24 cellular contexts compared by ENCODE assay signal in genomic region chr1:208150810-208151458, GRCh38.
DNase-seq lines count a peak whose midpoint lies in the region; ATAC-seq and TF ChIP-seq lines count a peak whose summit lies in the region.
"Had no signal": no experiment of that assay in that cellular context is flagged by ENCODE, and none has a peak within 500 bp of the region (broad histone marks: within the 10 kb centered on the region; RNA-seq: fewer than 3 reads in every experiment).

No MANE protein-coding gene starts in this region.

- no peak for TF ChIP-seq POLR2A in gastroesophageal sphincter (IDR thresholded peaks at IDR 0.05)

- no peak overlapping the region for H4K8ac ChIP-seq in neuronal stem cell (ENCODE audit: low read depth, low read length)

- intact Hi-C loops in heart right ventricle (cut with DNase I) (loop anchor here in 1 of 10 donors (5.0 kb wide), 1 partner anchor 36 kb away; no protein-coding TSS in a partner anchor), cardiac septum (cut with DNase I) (no loop called here), upper lobe of right lung (cut with DNase I) (no loop called here)

- TF ChIP-seq EP300 in gastroesophageal sphincter (IDR thresholded peaks at IDR 0.05): no peak

- peak overlapping the region; percentile 27 for H2AFZ ChIP-seq in neuronal stem cell (ENCODE audit: low read length)
- H2AFZ ChIP-seq: parathyroid adenoma had no signal

- H2BK15ac ChIP-seq in neuronal stem cell (ENCODE audit: low read length): no peak overlapping the region

- TF ChIP-seq CTCF in heart right ventricle (IDR thresholded peaks at IDR 0.05) (no peak), gastroesophageal sphincter (IDR thresholded peaks at IDR 0.05) (no peak), upper lobe of right lung (IDR thresholded peaks at IDR 0.05) (no peak)

- no peak for DNase-seq in heart right ventricle
- DNase-seq in cardiac septum (ENCODE audit: low spot score): no peak
- DNase-seq in neuronal stem cell (ENCODE audit: low spot score): no peak
- no peak for DNase-seq in upper lobe of right lung
- DNase-seq: activated CD4-positive, alpha-beta memory T cell treated with anti-CD3 and anti-CD28 coated beads, Interleukin-2, amount 10 ng/mL, durations not matched to agents 7 days and 5 days; activated naive CD4-positive, alpha-beta T cell treated with anti-CD3 and anti-CD28 coated beads, Interleukin-2, amount 50 U/mL, for 16 hours; amniotic stem cell; CD4-positive, CD25-positive, alpha-beta regulatory T cell; effector CD4-positive, alpha-beta T cell; left lung; NCI-H187; right lobe of liver; stimulated activated CD4-positive, alpha-beta T cell treated with anti-CD3 and anti-CD28 coated beads, Interleukin-4, amount 100 ng/mL, for 24 hours; T-cell had no signal

- H3K14ac ChIP-seq in neuronal stem cell (ENCODE audit: low read length): no peak overlapping the region

- H3K9me3 ChIP-seq in heart right ventricle: no peaks in the 10 kb centered on the region
- no peaks in the 10 kb centered on the region for H3K9me3 ChIP-seq in gastroesophageal sphincter
- H3K9me3 ChIP-seq in neuronal stem cell (replicated peaks in 1 of 2; ENCODE audit: control insufficient read depth in 2 of 2, insufficient read depth in 1 of 2, low read depth in 1 of 2, low read length in 2 of 2): no peaks in the 10 kb centered on the region
- H3K9me3 ChIP-seq in upper lobe of right lung: no peaks in the 10 kb centered on the region
- H3K9me3 ChIP-seq: left lung, right lobe of liver, suprapubic skin, vagina had no signal

- H3K23ac ChIP-seq in neuronal stem cell (ENCODE audit: low read depth, low read length, poor library complexity): no peak overlapping the region

- peak in 5 of 8 donors; percentile 38 to 60 (median 43) for ATAC-seq in heart right ventricle
- ATAC-seq in gastroesophageal sphincter: peak; percentile 26
- peak; percentile 14 for ATAC-seq in upper lobe of right lung
- no peak for ATAC-seq in GM21825 (IDR thresholded peaks at IDR 0.05; ENCODE audit: unreplicated experiment)
- ATAC-seq in GM21526 (IDR thresholded peaks at IDR 0.05; ENCODE audit: low FRiP score, unreplicated experiment): no peak
- no peak for ATAC-seq in GM18511 (IDR thresholded peaks at IDR 0.05; ENCODE audit: unreplicated experiment)
- ATAC-seq: activated CD4-positive, CD25-positive, alpha-beta regulatory T cell treated with anti-CD3 and anti-CD28 coated beads, Interleukin-2, amount 50 U/mL, for 24 hours; activated T-helper 17 cell treated with anti-CD3 and anti-CD28 coated beads, Interleukin-2, amount 50 U/mL, for 72 hours; right lobe of liver; stimulated activated memory B cell treated with anti-CD40 and anti-IgM and Interleukin-4, amounts not matched to agents 10 μg/mL and 1 μg/mL and 100 μg/mL, for 72 hours; T-cell had no signal

- no peak overlapping the region for H4K91ac ChIP-seq in neuronal stem cell (ENCODE audit: low read depth, low read length, poor library complexity)

- no peak overlapping the region for H3K4me2 ChIP-seq in neuronal stem cell (ENCODE audit: insufficient read depth, low read length, poor library complexity, severe bottlenecking)

- no peak overlapping the region for H3K4ac ChIP-seq in neuronal stem cell (ENCODE audit: low read length)

- H3K18ac ChIP-seq in neuronal stem cell (ENCODE audit: low read length): no peak overlapping the region

- H3K9ac ChIP-seq in neuronal stem cell (ENCODE audit: low read depth, low read length, poor library complexity): no peak overlapping the region
- H3K9ac ChIP-seq: parathyroid adenoma had no signal

- no peak overlapping the region for H2AK5ac ChIP-seq in neuronal stem cell (ENCODE audit: low read depth, low read length)

- H3K36me3 ChIP-seq in heart right ventricle (no peaks in the 10 kb centered on the region), gastroesophageal sphincter (no peaks in the 10 kb centered on the region), neuronal stem cell (replicated peaks in 1 of 2; ENCODE audit: control insufficient read depth in 2 of 2, insufficient read depth in 2 of 2, low read length in 2 of 2) (no peaks in the 10 kb centered on the region), upper lobe of right lung (no peaks in the 10 kb centered on the region)
- H3K36me3 ChIP-seq: left lung, right lobe of liver, suprapubic skin, vagina had no signal

- H3K4me3 ChIP-seq in heart right ventricle: no peak overlapping the region
- H3K4me3 ChIP-seq in gastroesophageal sphincter: no peak overlapping the region
- H3K4me3 ChIP-seq in neuronal stem cell (ENCODE audit: low read length in 2 of 2): no peak overlapping the region
- H3K4me3 ChIP-seq in upper lobe of right lung: no peak overlapping the region
- H3K4me3 ChIP-seq: left lung, right lobe of liver, suprapubic skin, vagina had no signal

- H3K4me1 ChIP-seq in heart right ventricle (peaks cover 5 to 66% (median 37%) of the 10 kb centered on the region in 9 donors), gastroesophageal sphincter (peaks cover 9 to 77% (median 33%) of the 10 kb centered on the region in 3 donors), neuronal stem cell (ENCODE audit: control insufficient read depth in 2 of 2, insufficient read depth in 1 of 2, low read depth in 1 of 2, low read length in 2 of 2) (peaks cover 27 to 42% of the 10 kb centered on the region in 2 donors), upper lobe of right lung (peaks cover 36% of the 10 kb centered on the region)
- H3K4me1 ChIP-seq: parathyroid adenoma had no signal

- no peak overlapping the region for H2BK5ac ChIP-seq in neuronal stem cell (ENCODE audit: low read length)

- 52 to 62% methylated on average over 6 of the region's 6 CpGs for WGBS in heart right ventricle, 2 donors
- WGBS in gastroesophageal sphincter (ENCODE audit: low coverage in 1 of 2), 2 donors: 15 to 17% methylated on average over 3 of the region's 6 CpGs
- WGBS in neuronal stem cell (ENCODE audit: extremely low coverage in 2 of 2, insufficient read length in 2 of 2, insufficient replicate concordance in 1 of 2), 2 donors: no CpG with 5 or more reads among the region's 6 CpGs

- H3K27ac ChIP-seq in heart right ventricle (peak overlapping the region in 3 of 10 donors; percentile 28 to 41 (median 35)), gastroesophageal sphincter (peak overlapping the region; percentile 35 to 69 (median 53)), neuronal stem cell (replicated peaks; ENCODE audit: low read length) (no peak overlapping the region), upper lobe of right lung (no peak overlapping the region)
- H3K27ac ChIP-seq: left lung, parathyroid adenoma, right lobe of liver, suprapubic skin, vagina had no signal

- no peak overlapping the region for H2BK12ac ChIP-seq in neuronal stem cell (ENCODE audit: low read length)

- H3K27me3 ChIP-seq in heart right ventricle (no peaks in the 10 kb centered on the region), gastroesophageal sphincter (no peaks in the 10 kb centered on the region), neuronal stem cell (ENCODE audit: control insufficient read depth in 3 of 3, insufficient read depth in 3 of 3, low read depth in 1 of 3, low read length in 3 of 3) (no peaks in the 10 kb centered on the region), upper lobe of right lung (no peaks in the 10 kb centered on the region)
- H3K27me3 ChIP-seq: left lung, right lobe of liver, suprapubic skin, vagina had no signal

- no peak overlapping the region for H2BK120ac ChIP-seq in neuronal stem cell (ENCODE audit: low read depth, low read length)

- H3K79me1 ChIP-seq in neuronal stem cell (ENCODE audit: low read depth, low read length): no peaks in the 10 kb centered on the region

Comparison
In these comparisons a context has a peak if more than half of its experiments do, and no peak if none do; other contexts are left out.
1. ATAC-seq: peak in heart right ventricle (5 of 8), gastroesophageal sphincter (single experiment) and upper lobe of right lung (single experiment); none in GM21825 (single experiment), GM21526 (single experiment) and GM18511 (single experiment).
2. H3K27ac ChIP-seq: peak in gastroesophageal sphincter (4 of 4); none in neuronal stem cell (single experiment) and upper lobe of right lung (single experiment).